ENCODE assay signal across 8 cellular contexts in genomic region chr6:31769684-31770371, GRCh38. TPM values are rescaled to one million over a fixed set of nuclear protein-coding genes. Genes with fewer than 3 reads are reported as not detected.
DNase-seq lines count a peak whose midpoint lies in the region; ATAC-seq lines count a peak whose summit lies in the region.

No MANE protein-coding gene starts in this region.

- H3K27ac ChIP-seq in effector memory CD4-positive, alpha-beta T cell (ENCODE audit: insufficient read depth, low read length, poor library complexity, severe bottlenecking), result no peak overlapping the region

- H3K9me3 Mint-ChIP-seq in activated CD4-positive, alpha-beta memory T cell treated with anti-CD3 and anti-CD28 coated beads for 36 hours, result no peaks in the 10 kb centered on the region

- H3K9me3 ChIP-seq in effector memory CD4-positive, alpha-beta T cell (ENCODE audit: control insufficient read depth, low read length), result no peaks in the 10 kb centered on the region

- ATAC-seq in GM19023 (IDR thresholded peaks at IDR 0.05; ENCODE audit: unreplicated experiment), result no peak

- peaks cover 16% of the 10 kb centered on the region for H3K4me1 ChIP-seq in effector memory CD4-positive, alpha-beta T cell (ENCODE audit: control insufficient read depth, insufficient read depth, low read length, poor library complexity, severe bottlenecking)

- no peaks in the 10 kb centered on the region for H3K27me3 ChIP-seq in effector memory CD4-positive, alpha-beta T cell (replicated peaks; ENCODE audit: control insufficient read depth, insufficient read depth, low read length, poor library complexity, severe bottlenecking)

- no peak overlapping the region for H3K4me3 Mint-ChIP-seq in activated CD4-positive, alpha-beta memory T cell treated with anti-CD3 and anti-CD28 coated beads for 36 hours

- H3K36me3 Mint-ChIP-seq in activated CD4-positive, alpha-beta memory T cell treated with anti-CD3 and anti-CD28 coated beads for 36 hours, result no peaks in the 10 kb centered on the region

- no peaks in the 10 kb centered on the region for H3K27me3 Mint-ChIP-seq in activated CD4-positive, alpha-beta memory T cell treated with anti-CD3 and anti-CD28 coated beads for 36 hours

- DNase-seq in ACHN (peak; percentile 65), GM19240 (ENCODE audit: insufficient read length, low spot score) (peak; percentile 95), NCI-H82 (lab: John Stamatoyannopoulos, UW) (peak; percentile 94), myocyte (ENCODE audit: low read depth) (peak; percentile 65)
- peak; percentile 90 for DNase-seq in activated CD4-positive, alpha-beta memory T cell treated with anti-CD3 and anti-CD28 coated beads for 36 hours
- DNase-seq in effector memory CD4-positive, alpha-beta T cell, result peak; percentile 62 to 74 (median 69)
- peak; percentile 73 for DNase-seq in stimulated activated naive CD4-positive, alpha-beta T cell treated with Interleukin-2 at 50 U/mL for 16 hours (lab: John Stamatoyannopoulos, UW)

- H3K36me3 ChIP-seq in effector memory CD4-positive, alpha-beta T cell (ENCODE audit: control insufficient read depth, insufficient read depth, low read length), result no peaks in the 10 kb centered on the region

- in situ Hi-C loops in ACHN (cut with HindIII; ENCODE audit: low pct_ligation_motif_present, low pct_unique_long_range_greater_than_20kb, low sequenced_read_pairs), result no loop called here

- POLR2A ChIA-PET in activated CD4-positive, alpha-beta memory T cell treated with anti-CD3 and anti-CD28 coated beads for 36 hours (lab: Charles Lee), result interaction anchor here (0.5 to 1.0 kb wide), 6 partner anchors 15 to 211 kb away, joined by 3 read pairs; partner anchors contain the start of gene LY6G5C

- intact Hi-C loops in activated CD4-positive, alpha-beta memory T cell treated with anti-CD3 and anti-CD28 coated beads for 36 hours (cut with micrococcal nuclease), result loop anchor here (1.0 to 2.0 kb wide), 2 partner anchors 31 to 41 kb away; partner anchors contain the start of gene DDAH2

- no peak overlapping the region for H3K4me3 ChIP-seq in effector memory CD4-positive, alpha-beta T cell (ENCODE audit: insufficient read depth, low read depth, low read length, poor library complexity, severe bottlenecking)

- peaks cover 21% of the 10 kb centered on the region for H3K4me1 Mint-ChIP-seq in activated CD4-positive, alpha-beta memory T cell treated with anti-CD3 and anti-CD28 coated beads for 36 hours (ENCODE audit: low read depth)

- peak overlapping the region; percentile 25 for H3K27ac Mint-ChIP-seq in activated CD4-positive, alpha-beta memory T cell treated with anti-CD3 and anti-CD28 coated beads for 36 hours

- CTCF ChIA-PET in activated CD4-positive, alpha-beta memory T cell treated with anti-CD3 and anti-CD28 coated beads for 36 hours (lab: Charles Lee), result interaction anchor here (0.6 to 4.9 kb wide), 42 partner anchors 8 to 171 kb away, joined by 3 to 67 read pairs (median 5); partner anchors contain the start of genes ABHD16A, CLIC1, DDAH2 and GPANK1

RNA-seq across cellular contexts. Expression of gene VWA7, which starts 7.3 kb away (rescaled TPM):
- 1 to 10 TPM; 2.0 to 2.1 TPM for total RNA-seq in activated CD4-positive, alpha-beta memory T cell treated with anti-CD3 and anti-CD28 coated beads for 36 hours
- 1.3 TPM in 1 of 2 replicates, not detected in the other for total RNA-seq in myocyte
- 0.13 TPM for polyA plus RNA-seq in myocyte (2012)

RNA-seq across cellular contexts. Expression of gene SAPCD1, which starts 7.4 kb away (rescaled TPM):
- total RNA-seq in activated CD4-positive, alpha-beta memory T cell treated with anti-CD3 and anti-CD28 coated beads for 36 hours, result 10 to 100 TPM; 11.3 to 13.2 TPM
- 0.94 TPM in 1 of 2 replicates, not detected in the other for total RNA-seq in myocyte
- 2.7 TPM for polyA plus RNA-seq in myocyte (2012)

RNA-seq across cellular contexts. Expression of gene VARS1, which starts 25.7 kb away (rescaled TPM):
- 100 to 1,000 TPM; 141 to 153 TPM for total RNA-seq in activated CD4-positive, alpha-beta memory T cell treated with anti-CD3 and anti-CD28 coated beads for 36 hours
- 56.4 and 62.2 TPM in 2 replicates for total RNA-seq in myocyte
- 66.4 TPM for polyA plus RNA-seq in myocyte (2012)

RNA-seq across cellular contexts. Expression of gene MSH5, which starts 30.0 kb away (rescaled TPM):
- 10 to 100 TPM; 80.9 to 83.8 TPM for total RNA-seq in activated CD4-positive, alpha-beta memory T cell treated with anti-CD3 and anti-CD28 coated beads for 36 hours
- 7.4 and 8.4 TPM in 2 replicates for total RNA-seq in myocyte
- 9.1 TPM for polyA plus RNA-seq in myocyte (2012)

RNA-seq across cellular contexts. Expression of gene CLIC1, which starts 33.5 kb away (rescaled TPM):
- total RNA-seq in activated CD4-positive, alpha-beta memory T cell treated with anti-CD3 and anti-CD28 coated beads for 36 hours, result 100 to 1,000 TPM; 430 to 442 TPM
- total RNA-seq in myocyte, result 257 and 425 TPM in 2 replicates
- 416 TPM for polyA plus RNA-seq in myocyte (2012)
